In genomic region chr6:75493400-75494064, GRCh38 we compare ENCODE assay signal across 10 cellular contexts. TPM values are rescaled to one million over a fixed set of nuclear protein-coding genes. Genes with fewer than 3 reads are reported as not detected.
DNase-seq lines count a peak whose midpoint lies in the region; TF ChIP-seq lines count a peak whose summit lies in the region.
"Had no signal": no experiment of that assay in that cellular context is flagged by ENCODE, and none has a peak within 500 bp of the region (broad histone marks: within the 10 kb centered on the region; RNA-seq: fewer than 3 reads in every experiment).

A gene with protein sequence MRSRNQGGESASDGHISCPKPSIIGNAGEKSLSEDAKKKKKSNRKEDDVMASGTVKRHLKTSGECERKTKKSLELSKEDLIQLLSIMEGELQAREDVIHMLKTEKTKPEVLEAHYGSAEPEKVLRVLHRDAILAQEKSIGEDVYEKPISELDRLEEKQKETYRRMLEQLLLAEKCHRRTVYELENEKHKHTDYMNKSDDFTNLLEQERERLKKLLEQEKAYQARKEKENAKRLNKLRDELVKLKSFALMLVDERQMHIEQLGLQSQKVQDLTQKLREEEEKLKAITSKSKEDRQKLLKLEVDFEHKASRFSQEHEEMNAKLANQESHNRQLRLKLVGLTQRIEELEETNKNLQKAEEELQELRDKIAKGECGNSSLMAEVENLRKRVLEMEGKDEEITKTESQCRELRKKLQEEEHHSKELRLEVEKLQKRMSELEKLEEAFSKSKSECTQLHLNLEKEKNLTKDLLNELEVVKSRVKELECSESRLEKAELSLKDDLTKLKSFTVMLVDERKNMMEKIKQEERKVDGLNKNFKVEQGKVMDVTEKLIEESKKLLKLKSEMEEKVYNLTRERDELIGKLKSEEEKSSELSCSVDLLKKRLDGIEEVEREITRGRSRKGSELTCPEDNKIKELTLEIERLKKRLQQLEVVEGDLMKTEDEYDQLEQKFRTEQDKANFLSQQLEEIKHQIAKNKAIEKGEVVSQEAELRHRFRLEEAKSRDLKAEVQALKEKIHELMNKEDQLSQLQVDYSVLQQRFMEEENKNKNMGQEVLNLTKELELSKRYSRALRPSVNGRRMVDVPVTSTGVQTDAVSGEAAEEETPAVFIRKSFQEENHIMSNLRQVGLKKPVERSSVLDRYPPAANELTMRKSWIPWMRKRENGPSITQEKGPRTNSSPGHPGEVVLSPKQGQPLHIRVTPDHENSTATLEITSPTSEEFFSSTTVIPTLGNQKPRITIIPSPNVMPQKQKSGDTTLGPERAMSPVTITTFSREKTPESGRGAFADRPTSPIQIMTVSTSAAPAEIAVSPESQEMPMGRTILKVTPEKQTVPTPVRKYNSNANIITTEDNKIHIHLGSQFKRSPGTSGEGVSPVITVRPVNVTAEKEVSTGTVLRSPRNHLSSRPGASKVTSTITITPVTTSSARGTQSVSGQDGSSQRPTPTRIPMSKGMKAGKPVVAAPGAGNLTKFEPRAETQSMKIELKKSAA (N-terminal part only) (minus strand): TSS chr6:75493800. CDS start chr6:75414972, 78,828 bp downstream.

- peak within 1 kb of the TSS; percentile 26 for H3K9ac ChIP-seq in mucosa of stomach (ENCODE audit: low read length)

- no peaks in the 10 kb centered on the region for H4K20me1 ChIP-seq in OCI-LY7 (ENCODE audit: insufficient read depth, low read length)

- H3K9me2 ChIP-seq in OCI-LY7 (ENCODE audit: insufficient read depth, low read length), result no peaks in the 10 kb centered on the region

- peak; percentile 68 to 80 for TF ChIP-seq POLR2A in uterus (IDR thresholded peaks at IDR 0.05)

- H3K27me3 ChIP-seq in mucosa of stomach (ENCODE audit: control insufficient read depth, insufficient read depth, low read length) (peaks cover 6% of the 10 kb centered on the region), uterus (no peaks in the 10 kb centered on the region)

- H3K9me3 ChIP-seq in mucosa of stomach (ENCODE audit: control insufficient read depth, low read length), result no peaks in the 10 kb centered on the region
- no peaks in the 10 kb centered on the region for H3K9me3 ChIP-seq in uterus
- H3K9me3 ChIP-seq in OCI-LY7 (ENCODE audit: low read length), result no peaks in the 10 kb centered on the region

- intact Hi-C loops in uterus (cut with DNase I; ENCODE audit: low total_unique reads) (no loop called here), OCI-LY7 (cut with micrococcal nuclease; ENCODE audit: unreplicated experiment) (no loop called here)

- no peak for TF ChIP-seq CTCF in fibroblast of mammary gland (conservative IDR thresholded peaks at IDR 0.05; ENCODE audit: control insufficient read depth, insufficient read depth, low read depth, low read length)
- no peak for TF ChIP-seq CTCF in uterus (IDR thresholded peaks at IDR 0.05)
- TF ChIP-seq CTCF in OCI-LY7 (conservative IDR thresholded peaks at IDR 0.05; ENCODE audit: low read length), result no peak

- no TSS peak for BruUV-seq in OCI-LY7 (replicated peaks; lab: Mats Ljungman, UMichigan)

- DNase-seq in NCI-H82 (lab: John Stamatoyannopoulos, UW) (peak; percentile 1), NCI-H82 treated with DMSO at 0.1 percent for 48 hours (lab: John Stamatoyannopoulos, UW; ENCODE audit: unreplicated experiment) (no peak), fibroblast of mammary gland (ENCODE audit: low read depth) (peak; percentile 40), uterus (peak; percentile 55 to 86), SW 1271 (lab: John Stamatoyannopoulos, UW) (no peak), OCI-LY7 (ENCODE audit: low spot score) (no peak), iPS-NIHi11 (ENCODE audit: low spot score) (no peak)

- H3K4me3 ChIP-seq in fibroblast of mammary gland (ENCODE audit: control insufficient read depth, low read depth, low read length) (no peak within 1 kb of the TSS), mucosa of stomach (ENCODE audit: low read length) (no peak within 1 kb of the TSS), uterus (peak within 1 kb of the TSS; percentile 43 to 47), OCI-LY7 (ENCODE audit: low read depth, low read length, poor library complexity, severe bottlenecking) (no peak within 1 kb of the TSS)

- CTCF ChIA-PET in OCI-LY7 (lab: Charles Lee; ENCODE audit: unreplicated experiment), result no interaction called here

- H3K36me3 ChIP-seq in mucosa of stomach (ENCODE audit: control insufficient read depth, insufficient read depth, low read length) (no peaks in the 10 kb centered on the region), uterus (no peaks in the 10 kb centered on the region), OCI-LY7 (ENCODE audit: insufficient read depth, low read length) (no peaks in the 10 kb centered on the region)

- no peaks in the 10 kb centered on the region for H3K79me2 ChIP-seq in OCI-LY7 (ENCODE audit: insufficient read depth, low read depth, low read length)

- no peak within 1 kb of the TSS for H2AFZ ChIP-seq in OCI-LY7 (ENCODE audit: low read length)

- H3K27ac ChIP-seq in uterus (peak within 1 kb of the TSS; percentile 91 to 97), OCI-LY7 (ENCODE audit: low read depth, low read length, poor library complexity, severe bottlenecking) (no peak within 1 kb of the TSS)

- POLR2A ChIA-PET in OCI-LY7 (lab: Charles Lee), result interaction anchor here (0.8 to 1.9 kb wide), 2 partner anchors 12 to 65 kb away, joined by 3 to 5 read pairs; no protein-coding TSS in a partner anchor

- H3K4me2 ChIP-seq in OCI-LY7 (ENCODE audit: low read length), result no peak within 1 kb of the TSS

- H3K4me1 ChIP-seq in mucosa of stomach (ENCODE audit: control insufficient read depth, insufficient read depth, low read length) (no peaks in the 10 kb centered on the region), uterus (peaks cover 0 to 8% of the 10 kb centered on the region in 2 donors), OCI-LY7 (ENCODE audit: insufficient read depth, low read length, poor library complexity, severe bottlenecking) (no peaks in the 10 kb centered on the region)

RNA-seq across cellular contexts. Expression of the gene that starts here (rescaled TPM):
- total RNA-seq in uterus, result 10 to 100 TPM in 2 of 4 donors, 1 to 10 TPM in 2; 4.7 to 23.1 (median 12.5) TPM
- not detected in 2 replicates for total RNA-seq in OCI-LY7 (2014; rRNA removed; shearing (Covaris generic))
- total RNA-seq in OCI-LY7 (2022), result not detected in 2 replicates
- total RNA-seq: activated T-helper 17 cell treated with anti-CD3 and anti-CD28 coated beads, Interleukin-2, amount 50 U/mL, for 72 hours; B cell had no signal

Comparison
In these comparisons a context has a peak if more than half of its experiments do, and no peak if none do; other contexts are left out.
1. RNA of the gene that starts here (total RNA-seq): 4.7 to 23.1 TPM in uterus; not detected in OCI-LY7; every median in the first group is over 4 times any median in the second.
2. DNase-seq: peak in NCI-H82 (single experiment), fibroblast of mammary gland (single experiment) and uterus (2 of 2); none in NCI-H82 treated with DMSO at 0.1 percent for 48 hours (single experiment), SW 1271 (0 of 2), OCI-LY7 (single experiment) and iPS-NIHi11 (single experiment).
3. H3K4me3 ChIP-seq: peak in uterus (2 of 2); none in fibroblast of mammary gland (single experiment), mucosa of stomach (single experiment) and OCI-LY7 (single experiment).